Comparison of ENCODE assay signal across 22 cellular contexts in the genomic region with DNA sequence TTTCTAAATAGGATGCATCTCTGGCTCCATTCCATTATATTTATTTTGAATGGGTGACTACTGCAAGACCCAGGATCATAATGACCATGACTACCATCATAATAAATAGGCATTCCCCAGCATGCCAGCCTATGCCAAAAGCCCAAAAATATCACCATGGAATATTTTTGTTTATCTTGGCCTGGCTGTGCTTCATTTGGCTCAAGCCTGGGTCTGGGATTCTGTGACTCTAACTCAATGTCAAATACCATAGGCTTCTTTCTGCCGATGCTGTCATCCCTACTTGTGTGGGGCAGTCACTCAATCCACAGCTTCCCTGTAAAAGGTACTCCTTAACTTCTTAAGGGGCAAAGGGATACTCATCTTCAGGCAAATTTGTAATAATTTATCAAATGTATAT.
DNase-seq lines count a peak whose midpoint lies in the region; ATAC-seq, FAIRE-seq and TF ChIP-seq lines count a peak whose summit lies in the region.
"Had no signal": no experiment of that assay in that cellular context is flagged by ENCODE, and none has a peak within 500 bp of the region (broad histone marks: within the 10 kb centered on the region; RNA-seq: fewer than 3 reads in every experiment).

No MANE protein-coding gene starts in this region.

- POLR2A ChIA-PET in MCF 10A (lab: Yijun Ruan, JAX) = no interaction called here

- H3K27me3 ChIP-seq in breast epithelium (no peaks in the 10 kb centered on the region), astrocyte (ENCODE audit: insufficient read depth, low read length) (no peaks in the 10 kb centered on the region), heart right ventricle (no peaks in the 10 kb centered on the region), thoracic aorta (replicated peaks; ENCODE audit: insufficient read depth) (no peaks in the 10 kb centered on the region), testis (no peaks in the 10 kb centered on the region), lower lobe of right lung (ENCODE audit: low read depth) (no peaks in the 10 kb centered on the region)

- CTCF ChIA-PET in MCF 10A (lab: Yijun Ruan, JAX) = no interaction called here

- H3K79me2 ChIP-seq in astrocyte (ENCODE audit: insufficient read depth, low read length) = no peaks in the 10 kb centered on the region

- no TSS peak for BruUV-seq in MCF 10A (replicated peaks; lab: Mats Ljungman, UMichigan)

- H3K9me3 ChIP-seq in breast epithelium (no peaks in the 10 kb centered on the region), astrocyte (ENCODE audit: insufficient read depth, low read depth, low read length) (no peaks in the 10 kb centered on the region), heart right ventricle (no peaks in the 10 kb centered on the region), thoracic aorta (no peaks in the 10 kb centered on the region), testis (no peaks in the 10 kb centered on the region), lower lobe of right lung (no peaks in the 10 kb centered on the region)

- no peaks in the 10 kb centered on the region for H3K36me3 ChIP-seq in breast epithelium
- H3K36me3 ChIP-seq in astrocyte (ENCODE audit: insufficient read depth, low read length) = no peaks in the 10 kb centered on the region
- H3K36me3 ChIP-seq in heart right ventricle = no peaks in the 10 kb centered on the region
- no peaks in the 10 kb centered on the region for H3K36me3 ChIP-seq in thoracic aorta
- H3K36me3 ChIP-seq in testis (ENCODE audit: low read depth, missing control alignments) = no peaks in the 10 kb centered on the region
- no peaks in the 10 kb centered on the region for H3K36me3 ChIP-seq in lower lobe of right lung

- no peaks in the 10 kb centered on the region for H3K36me3 Mint-ChIP-seq in MCF 10A (ENCODE audit: insufficient read depth, unreplicated experiment)
- no peaks in the 10 kb centered on the region for H3K36me3 Mint-ChIP-seq in astrocyte (ENCODE audit: low read depth, unreplicated experiment)
- H3K36me3 Mint-ChIP-seq: IgD-negative memory B cell had no signal

- H3K4me2 ChIP-seq in astrocyte (ENCODE audit: low read length) = no peak overlapping the region

- H4K20me1 ChIP-seq in astrocyte (ENCODE audit: insufficient read depth, low read length) = no peaks in the 10 kb centered on the region

- peak; percentile 69 to 96 (median 86) for ATAC-seq in heart right ventricle
- ATAC-seq in thoracic aorta (ENCODE audit: insufficient number of reproducible peaks, low FRiP score, low read depth) = peak; percentile 86
- ATAC-seq in lower lobe of right lung = no peak

- H3K4me3 ChIP-seq in breast epithelium (no peak overlapping the region), astrocyte (ENCODE audit: insufficient read depth, low read depth, low read length) (no peak overlapping the region), heart right ventricle (no peak overlapping the region), thoracic aorta (no peak overlapping the region), testis (no peak overlapping the region), lower lobe of right lung (no peak overlapping the region)
- H3K4me3 ChIP-seq: GM23248 had no signal

- H3K9me3 Mint-ChIP-seq in MCF 10A (ENCODE audit: unreplicated experiment) (no peaks in the 10 kb centered on the region), astrocyte (ENCODE audit: unreplicated experiment) (no peaks in the 10 kb centered on the region)

- H2AFZ ChIP-seq in astrocyte (ENCODE audit: low read depth, low read length) = no peak overlapping the region
- H2AFZ ChIP-seq: GM23248 had no signal

- H3K27ac ChIP-seq in breast epithelium (no peak overlapping the region), astrocyte (ENCODE audit: low read depth, low read length) (no peak overlapping the region), heart right ventricle (peak overlapping the region in 5 of 10 donors; percentile 46 to 70 (median 61)), thoracic aorta (no peak overlapping the region), testis (no peak overlapping the region), lower lobe of right lung (no peak overlapping the region)
- H3K27ac ChIP-seq: GM23248 had no signal

- H3K4me1 ChIP-seq in breast epithelium = no peaks in the 10 kb centered on the region
- H3K4me1 ChIP-seq in astrocyte (ENCODE audit: insufficient read depth, low read length) = peaks cover 17% of the 10 kb centered on the region
- peaks cover 0 to 21% (median 3%) of the 10 kb centered on the region in 9 donors for H3K4me1 ChIP-seq in heart right ventricle
- peaks cover 0 to 20% of the 10 kb centered on the region in 2 donors for H3K4me1 ChIP-seq in thoracic aorta (ENCODE audit: control insufficient read depth in 1 of 2, low read depth in 2 of 2)
- H3K4me1 ChIP-seq in testis = peaks cover 6% of the 10 kb centered on the region
- H3K4me1 ChIP-seq in lower lobe of right lung = no peaks in the 10 kb centered on the region

- H3K9ac ChIP-seq in astrocyte (ENCODE audit: low read length) = no peak overlapping the region
- H3K9ac ChIP-seq: GM23248 had no signal

- TF ChIP-seq CTCF in MCF 10A (IDR thresholded peaks at IDR 0.05; ENCODE audit: unreplicated experiment) (no peak), breast epithelium (IDR thresholded peaks at IDR 0.05) (no peak), astrocyte (IDR thresholded peaks at IDR 0.05; ENCODE audit: insufficient read depth, low read depth, low read length) (no peak), heart right ventricle (IDR thresholded peaks at IDR 0.05) (no peak), thoracic aorta (IDR thresholded peaks at IDR 0.05) (no peak), testis (IDR thresholded peaks at IDR 0.05) (no peak), lower lobe of right lung (IDR thresholded peaks at IDR 0.05) (no peak)

- H3K4me3 Mint-ChIP-seq in MCF 10A (ENCODE audit: unreplicated experiment) = no peak overlapping the region
- no peak overlapping the region for H3K4me3 Mint-ChIP-seq in astrocyte (ENCODE audit: unreplicated experiment)
- H3K4me3 Mint-ChIP-seq: IgD-negative memory B cell had no signal

- H3K27ac Mint-ChIP-seq in MCF 10A (ENCODE audit: low read depth, unreplicated experiment) = no peak overlapping the region
- no peak overlapping the region for H3K27ac Mint-ChIP-seq in astrocyte (ENCODE audit: unreplicated experiment)
- H3K27ac Mint-ChIP-seq: IgD-negative memory B cell had no signal

- TF ChIP-seq POLR2A in breast epithelium (IDR thresholded peaks at IDR 0.05) = no peak
- no peak for TF ChIP-seq POLR2A in testis (IDR thresholded peaks at IDR 0.05)

- FAIRE-seq in astrocyte (lab: Jason Lieb, UNC) = no peak
- FAIRE-seq: G401.6 had no signal

- H3K27me3 Mint-ChIP-seq in MCF 10A (ENCODE audit: insufficient read depth, unreplicated experiment) (no peaks in the 10 kb centered on the region), astrocyte (ENCODE audit: low read depth, unreplicated experiment) (no peaks in the 10 kb centered on the region)
- H3K27me3 Mint-ChIP-seq: IgD-negative memory B cell had no signal

- intact Hi-C loops in MCF 10A (cut with micrococcal nuclease) = no loop called here
- intact Hi-C loops in breast epithelium (cut with DNase I; ENCODE audit: low total_unique reads) = loop anchor here (5.0 kb wide), 1 partner anchor 603 kb away; no protein-coding TSS in a partner anchor
- intact Hi-C loops in heart right ventricle (cut with DNase I) = no loop called here
- intact Hi-C loops in testis (cut with DNase I; ENCODE audit: low total_unique reads) = no loop called here
- intact Hi-C loops in lower lobe of right lung (cut with DNase I) = no loop called here

- DNase-seq in MCF 10A (ENCODE audit: unreplicated experiment) (peak; percentile 19), breast epithelium (ENCODE audit: low spot score in 2 of 2) (no peak), astrocyte (ENCODE audit: low read depth) (peak; percentile 24), heart right ventricle (peak in 1 of 2 donors; percentile 32), thoracic aorta (ENCODE audit: low spot score) (no peak), testis (no peak), islet precursor cell (no peak), lower lobe of right lung (no peak)
- DNase-seq: 8988T, DMS79 treated with DMSO at 0.1 percent for 48 hours, GM23248, HCEC 1CT, Karpas-422, NCI-H1105, NCI-H1694, NCI-H2081 treated with DMSO at 0.1 percent for 48 hours, NCI-H510A, NCI-H774, OCI-M1, SIG-M5 had no signal

- 45 to 46% methylated on average over 1 of the region's 1 CpG for WGBS in heart right ventricle, 2 donors
- WGBS in testis, 2 donors = 67 to 85% methylated on average over 1 of the region's 1 CpG

- H3K4me1 Mint-ChIP-seq in MCF 10A (ENCODE audit: insufficient read depth, unreplicated experiment) (peaks cover 24% of the 10 kb centered on the region), astrocyte (ENCODE audit: low read depth, unreplicated experiment) (peaks cover 8% of the 10 kb centered on the region)
- H3K4me1 Mint-ChIP-seq: IgD-negative memory B cell had no signal

Comparison
In these comparisons a context has a peak if more than half of its experiments do, and no peak if none do; other contexts are left out.
1. DNase-seq: peak in MCF 10A (single experiment) and astrocyte (single experiment); none in breast epithelium (0 of 2), thoracic aorta (single experiment), testis (single experiment), islet precursor cell (single experiment) and lower lobe of right lung (single experiment).
2. ATAC-seq: peak in heart right ventricle (8 of 8) and thoracic aorta (single experiment); none in lower lobe of right lung (0 of 2).